ENCODE assay signal across 1 cellular context in genomic region chr17:9116311-9116820, GRCh38.
TF ChIP-seq lines count a peak whose summit lies in the region.

No MANE protein-coding gene starts in this region.

TF ChIP-seq in GM23338, 12 proteins besides CTCF, POLR2A, EP300 and RAD21 (continued from another document):
- TF ChIP-seq ZNF462 (CRISPR knock-in tag; IDR thresholded peaks at IDR 0.05) = no peak
- TF ChIP-seq STAT1 (IDR thresholded peaks at IDR 0.05; ENCODE audit: unreplicated experiment) = no peak
- TF ChIP-seq CREB1 (CRISPR knock-in tag; IDR thresholded peaks at IDR 0.05; ENCODE audit: low read depth) = no peak
- TF ChIP-seq ETS1 (IDR thresholded peaks at IDR 0.05) = no peak
- TF ChIP-seq NANOG (IDR thresholded peaks at IDR 0.05; ENCODE audit: borderline replicate concordance) = no peak
- TF ChIP-seq, protein P1, sequence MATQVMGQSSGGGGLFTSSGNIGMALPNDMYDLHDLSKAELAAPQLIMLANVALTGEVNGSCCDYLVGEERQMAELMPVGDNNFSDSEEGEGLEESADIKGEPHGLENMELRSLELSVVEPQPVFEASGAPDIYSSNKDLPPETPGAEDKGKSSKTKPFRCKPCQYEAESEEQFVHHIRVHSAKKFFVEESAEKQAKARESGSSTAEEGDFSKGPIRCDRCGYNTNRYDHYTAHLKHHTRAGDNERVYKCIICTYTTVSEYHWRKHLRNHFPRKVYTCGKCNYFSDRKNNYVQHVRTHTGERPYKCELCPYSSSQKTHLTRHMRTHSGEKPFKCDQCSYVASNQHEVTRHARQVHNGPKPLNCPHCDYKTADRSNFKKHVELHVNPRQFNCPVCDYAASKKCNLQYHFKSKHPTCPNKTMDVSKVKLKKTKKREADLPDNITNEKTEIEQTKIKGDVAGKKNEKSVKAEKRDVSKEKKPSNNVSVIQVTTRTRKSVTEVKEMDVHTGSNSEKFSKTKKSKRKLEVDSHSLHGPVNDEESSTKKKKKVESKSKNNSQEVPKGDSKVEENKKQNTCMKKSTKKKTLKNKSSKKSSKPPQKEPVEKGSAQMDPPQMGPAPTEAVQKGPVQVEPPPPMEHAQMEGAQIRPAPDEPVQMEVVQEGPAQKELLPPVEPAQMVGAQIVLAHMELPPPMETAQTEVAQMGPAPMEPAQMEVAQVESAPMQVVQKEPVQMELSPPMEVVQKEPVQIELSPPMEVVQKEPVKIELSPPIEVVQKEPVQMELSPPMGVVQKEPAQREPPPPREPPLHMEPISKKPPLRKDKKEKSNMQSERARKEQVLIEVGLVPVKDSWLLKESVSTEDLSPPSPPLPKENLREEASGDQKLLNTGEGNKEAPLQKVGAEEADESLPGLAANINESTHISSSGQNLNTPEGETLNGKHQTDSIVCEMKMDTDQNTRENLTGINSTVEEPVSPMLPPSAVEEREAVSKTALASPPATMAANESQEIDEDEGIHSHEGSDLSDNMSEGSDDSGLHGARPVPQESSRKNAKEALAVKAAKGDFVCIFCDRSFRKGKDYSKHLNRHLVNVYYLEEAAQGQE (IDR thresholded peaks at IDR 0.05; ENCODE audit: unreplicated experiment) = no peak
- TF ChIP-seq EZH2phosphoT487 (IDR thresholded peaks at IDR 0.05; ENCODE audit: unreplicated experiment) = no peak
